In the genomic region with DNA sequence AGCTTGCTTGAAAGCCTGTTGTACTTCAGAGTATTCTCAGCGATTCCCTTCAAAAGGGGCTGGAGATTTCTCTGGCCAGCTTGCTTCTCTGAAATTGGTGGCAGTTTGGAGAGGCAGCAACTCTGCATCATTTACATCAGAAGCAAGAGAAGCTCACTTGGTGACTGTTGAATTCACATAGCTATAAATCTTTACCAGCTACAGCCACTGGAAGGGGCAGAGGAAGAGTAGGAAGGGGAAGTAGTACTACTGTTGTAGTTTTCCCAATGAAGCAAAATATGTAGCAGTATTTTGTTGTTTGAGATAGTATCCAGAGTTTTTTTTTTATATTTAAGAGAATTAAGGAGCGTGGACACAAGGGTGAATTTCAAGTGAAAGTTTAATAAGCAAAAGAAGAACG, we compare ENCODE assay signal across 27 cellular contexts. TPM values are rescaled to one million over a fixed set of nuclear protein-coding genes. Genes with fewer than 3 reads are reported as not detected.
"Had no signal": no experiment of that assay in that cellular context is flagged by ENCODE, and none has a peak within 500 bp of the region (broad histone marks: within the 10 kb centered on the region; RNA-seq: fewer than 3 reads in every experiment).

No MANE protein-coding gene starts in this region.

- H3K9me3 ChIP-seq: Peyer's patch, SJCRH30 had no signal

- H3K4me3 ChIP-seq: PC-9, Peyer's patch, SJCRH30 had no signal

- ATAC-seq: HepG2, Right ventricle myocardium inferior, SK-N-SH treated with all-trans-retinoic acid at 6 μM for 48 hours had no signal

- H3K27me3 ChIP-seq: Peyer's patch, SJCRH30 had no signal

- H3K9ac ChIP-seq: KMS-11 had no signal

- H3K4me1 ChIP-seq: Peyer's patch, SJCRH30 had no signal

- H3K27ac ChIP-seq: KMS-11, PC-9, Peyer's patch, SJCRH30 had no signal

- H3K36me3 ChIP-seq: Peyer's patch, SJCRH30 had no signal

- DNase-seq: IMR-90, Kasumi-1, MM.1S, NCI-H1092 treated with DMSO at 0.1 percent for 48 hours, NCI-H1436, NCI-H187, NCI-H2029, NCI-H2081 treated with DMSO at 0.1 percent for 48 hours, NCI-H2171, NCI-H226, NCI-H446, NCI-H510A, NCI-H524 treated with DMSO at 0.1 percent for 48 hours, NCI-H69, NCI-H774, PC-9, Peyer's patch, SHP77 treated with DMSO at 0.1 percent for 48 hours, SJCRH30 had no signal

- H3K4me2 ChIP-seq: KMS-11, PC-9 had no signal

- H2AFZ ChIP-seq: PC-9 had no signal

RNA-seq across cellular contexts. Expression of a gene that starts 2.8 kb away (rescaled TPM):
- total RNA-seq: HepG2, HT1080, IMR-90, M059J, OCI-LY7, PC-9, Peyer's patch, Right ventricle myocardium inferior, RPMI7951, SJCRH30 had no signal
- polyA plus RNA-seq: HepG2, IMR-90 had no signal
